28 cellular contexts compared by ENCODE assay signal in the genomic region with DNA sequence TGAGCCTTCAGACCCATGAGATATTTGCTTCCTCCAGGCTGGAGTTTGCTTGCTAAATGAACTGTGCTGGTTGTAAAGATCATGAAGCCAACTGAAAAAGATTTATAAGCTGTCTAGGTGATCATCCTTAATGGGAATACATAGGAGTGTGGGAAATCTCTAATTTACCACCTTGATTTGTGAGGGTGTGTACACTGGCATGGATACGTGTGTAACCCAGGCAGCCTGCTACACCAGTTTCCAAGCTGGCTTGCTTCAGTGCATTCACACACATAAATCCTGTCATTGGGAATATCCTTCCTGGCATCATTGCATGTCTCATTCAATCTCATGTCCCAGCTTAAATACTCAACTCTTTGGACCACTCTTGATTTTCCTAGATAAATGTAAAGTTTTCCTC. TPM values are rescaled to one million over a fixed set of nuclear protein-coding genes. Genes with fewer than 3 reads are reported as not detected.
A peak's percentile ranks its signal among the peaks of the same experiment; 100 is the strongest.
DNase-seq lines count a peak whose midpoint lies in the region; ATAC-seq, FAIRE-seq and TF ChIP-seq lines count a peak whose summit lies in the region.
"Had no signal": no experiment of that assay in that cellular context is flagged by ENCODE, and none has a peak within 500 bp of the region (broad histone marks: within the 10 kb centered on the region; RNA-seq: fewer than 3 reads in every experiment).

No MANE protein-coding gene starts in this region.

- no peak overlapping the region for H3K4me3 ChIP-seq in mammary epithelial cell (replicated peaks in 1 of 3; ENCODE audit: insufficient read depth in 1 of 3, low read depth in 2 of 3, low read length in 3 of 3)
- no peak overlapping the region for H3K4me3 ChIP-seq in breast epithelium
- no peak overlapping the region for H3K4me3 ChIP-seq in endothelial cell of umbilical vein (replicated peaks in 1 of 3; ENCODE audit: insufficient read depth in 1 of 3, low read depth in 1 of 3, low read length in 3 of 3)
- no peak overlapping the region for H3K4me3 ChIP-seq in mucosa of descending colon
- no peak overlapping the region for H3K4me3 ChIP-seq in right atrium auricular region
- H3K4me3 ChIP-seq: HAP-1, hepatocyte, upper lobe of left lung had no signal

- in situ Hi-C loops in mammary epithelial cell (cut with MboI; ENCODE audit: low sequenced_read_pairs in 2 of 2), result no loop called here
- in situ Hi-C loops in KBM-7 (cut with MboI; ENCODE audit: low pct_unique_long_range_greater_than_20kb, low sequenced_read_pairs), result no loop called here

- H3K9ac ChIP-seq in mammary epithelial cell (ENCODE audit: insufficient read depth, low read length) (no peak overlapping the region), endothelial cell of umbilical vein (replicated peaks; ENCODE audit: extremely low read depth, insufficient read depth, low read length) (no peak overlapping the region)

- H3K4me2 ChIP-seq in mammary epithelial cell (ENCODE audit: insufficient read depth, low read depth, low read length) (no peak overlapping the region), endothelial cell of umbilical vein (ENCODE audit: insufficient read depth, low read length) (no peak overlapping the region)
- H3K4me2 ChIP-seq: hepatocyte had no signal

- H3K9me1 ChIP-seq in endothelial cell of umbilical vein (replicated peaks; ENCODE audit: control insufficient read depth, extremely low read depth, insufficient read depth, low read length), result no peaks in the 10 kb centered on the region

- H3K27ac ChIP-seq in mammary epithelial cell (ENCODE audit: insufficient read depth, low read depth, low read length) (no peak overlapping the region), breast epithelium (no peak overlapping the region), endothelial cell of umbilical vein (ENCODE audit: insufficient read depth, low read depth, low read length) (peak overlapping the region; percentile 79), right atrium auricular region (no peak overlapping the region)
- H3K27ac ChIP-seq: upper lobe of left lung, WERI-Rb-1 had no signal

- DNase-seq in mammary epithelial cell (peak; percentile 15), breast epithelium (ENCODE audit: low spot score in 2 of 2) (no peak), endothelial cell of umbilical vein (ENCODE audit: low read depth, low spot score) (no peak), mucosa of descending colon (no peak), cerebellar cortex (ENCODE audit: low spot score) (no peak), KBM-7 (no peak), right atrium auricular region (ENCODE audit: low spot score) (no peak)
- DNase-seq in stimulated activated CD8-positive, alpha-beta memory T cell treated with anti-CD3 and anti-CD28 coated beads, Interleukin-4, amount 100 ng/mL, for 48 hours, result no peak
- DNase-seq: activated CD4-positive, alpha-beta T cell treated with anti-CD3 and anti-CD28 coated beads for 4 hours; activated CD8-positive, alpha-beta memory T cell treated with anti-CD3 and anti-CD28 coated beads for 24 hours; activated T-cell treated with anti-CD3 and anti-CD28 coated beads for 4 hours; AML-193; amniotic stem cell; DMS153; left cardiac atrium; NCI-H1436; NCI-H2081; NCI-H69; occipital lobe; SHP77; SW 1271; T-helper 9 cell; upper lobe of left lung; WERI-Rb-1 had no signal

- H3K4me1 ChIP-seq in mammary epithelial cell (ENCODE audit: insufficient read depth, low read length) (peaks cover 48% of the 10 kb centered on the region), breast epithelium (no peaks in the 10 kb centered on the region), endothelial cell of umbilical vein (ENCODE audit: control insufficient read depth, extremely low read depth, insufficient read depth, low read length) (peaks cover 26% of the 10 kb centered on the region), mucosa of descending colon (ENCODE audit: low read depth) (no peaks in the 10 kb centered on the region), right atrium auricular region (no peaks in the 10 kb centered on the region)

- no peaks in the 10 kb centered on the region for H3K79me2 ChIP-seq in mammary epithelial cell (ENCODE audit: insufficient read depth, low read length)
- no peaks in the 10 kb centered on the region for H3K79me2 ChIP-seq in endothelial cell of umbilical vein (ENCODE audit: control insufficient read depth, insufficient read depth, low read length)
- H3K79me2 ChIP-seq: hepatocyte had no signal

- POLR2A ChIA-PET in endothelial cell of umbilical vein (lab: Charles Lee), result no interaction called here

- 100% methylated on average over 1 of the region's 1 CpG for WGBS in mammary epithelial cell (ENCODE audit: low coverage, missing lambda C conversion rate)

- no TSS peak for BruUV-seq in mammary epithelial cell (replicated peaks; lab: Mats Ljungman, UMichigan)
- BruUV-seq in endothelial cell of umbilical vein (replicated peaks; lab: Mats Ljungman, UMichigan), result no TSS peak

- no peaks in the 10 kb centered on the region for H3K9me3 ChIP-seq in mammary epithelial cell (replicated peaks; ENCODE audit: insufficient read depth, low read length)
- no peaks in the 10 kb centered on the region for H3K9me3 ChIP-seq in breast epithelium
- H3K9me3 ChIP-seq in endothelial cell of umbilical vein (replicated peaks; ENCODE audit: control insufficient read depth, insufficient read depth, low read length), result no peaks in the 10 kb centered on the region
- H3K9me3 ChIP-seq in mucosa of descending colon, result no peaks in the 10 kb centered on the region
- H3K9me3 ChIP-seq in right atrium auricular region, result no peaks in the 10 kb centered on the region
- H3K9me3 ChIP-seq: HAP-1, upper lobe of left lung had no signal

- ATAC-seq in mucosa of descending colon, result peak; percentile 36
- ATAC-seq: stimulated activated memory B cell treated with anti-CD40 and anti-IgM and Interleukin-4, amounts not matched to agents 10 μg/mL and 1 μg/mL and 100 μg/mL, for 72 hours had no signal

- CTCF ChIA-PET in mammary epithelial cell (lab: Charles Lee; ENCODE audit: low non-redundant PET), result no interaction called here
- CTCF ChIA-PET in endothelial cell of umbilical vein (lab: Charles Lee), result interaction anchor here (1.0 to 3.2 kb wide), 4 partner anchors 35 to 161 kb away, joined by 3 to 12 read pairs (median 6); no protein-coding TSS in a partner anchor

- TF ChIP-seq POLR2A in breast epithelium (IDR thresholded peaks at IDR 0.05) (no peak), endothelial cell of umbilical vein (IDR thresholded peaks at IDR 0.05; ENCODE audit: low read depth, low read length) (no peak)

- H3K27me3 ChIP-seq in mammary epithelial cell (ENCODE audit: insufficient read depth, low read length) (no peaks in the 10 kb centered on the region), breast epithelium (no peaks in the 10 kb centered on the region), endothelial cell of umbilical vein (ENCODE audit: control insufficient read depth in 2 of 2, insufficient read depth in 2 of 2, low read length in 2 of 2) (no peaks in the 10 kb centered on the region), right atrium auricular region (no peaks in the 10 kb centered on the region)
- H3K27me3 ChIP-seq: hepatocyte, upper lobe of left lung had no signal

- H3K36me3 ChIP-seq in mammary epithelial cell (ENCODE audit: insufficient read depth, low read length), result no peaks in the 10 kb centered on the region
- H3K36me3 ChIP-seq in breast epithelium, result no peaks in the 10 kb centered on the region
- H3K36me3 ChIP-seq in endothelial cell of umbilical vein (ENCODE audit: control insufficient read depth in 2 of 2, extremely low read depth in 1 of 2, insufficient read depth in 2 of 2, low read length in 2 of 2), result no peaks in the 10 kb centered on the region
- H3K36me3 ChIP-seq in mucosa of descending colon (ENCODE audit: low read depth), result no peaks in the 10 kb centered on the region
- no peaks in the 10 kb centered on the region for H3K36me3 ChIP-seq in right atrium auricular region
- H3K36me3 ChIP-seq: HAP-1, upper lobe of left lung, WERI-Rb-1 had no signal

- dilution Hi-C loops in mammary epithelial cell (cut with HindIII; ENCODE audit: low sequenced_read_pairs), result no loop called here
- dilution Hi-C loops in endothelial cell of umbilical vein (cut with MboI; ENCODE audit: extremely low pct_ligation_motif_present, low sequenced_read_pairs), result no loop called here

- FAIRE-seq in endothelial cell of umbilical vein (lab: Jason Lieb, UNC), result no peak
- FAIRE-seq: GM12891 had no signal

- no peak for TF ChIP-seq CTCF in mammary epithelial cell (conservative IDR thresholded peaks at IDR 0.05 in 1 of 2, IDR thresholded peaks at IDR 0.05 in 1 of 2; ENCODE audit: extremely low read depth in 1 of 2, insufficient read depth in 1 of 2, low read depth in 1 of 2, low read length in 2 of 2)
- no peak for TF ChIP-seq CTCF in breast epithelium (IDR thresholded peaks at IDR 0.05)
- no peak for TF ChIP-seq CTCF in endothelial cell of umbilical vein (IDR thresholded peaks at IDR 0.05; ENCODE audit: extremely low read depth in 1 of 2, insufficient read depth in 1 of 2, low read depth in 1 of 2, low read length in 2 of 2)
- no peak for TF ChIP-seq CTCF in mucosa of descending colon (IDR thresholded peaks at IDR 0.05)
- no peak for TF ChIP-seq CTCF in right atrium auricular region (IDR thresholded peaks at IDR 0.05)

- H4K20me1 ChIP-seq in mammary epithelial cell (ENCODE audit: insufficient read depth, low read length), result no peaks in the 10 kb centered on the region
- H4K20me1 ChIP-seq in endothelial cell of umbilical vein (replicated peaks; ENCODE audit: control insufficient read depth, extremely low read depth, insufficient read depth, low read length), result no peaks in the 10 kb centered on the region

- peak overlapping the region; percentile 9 for H2AFZ ChIP-seq in mammary epithelial cell (ENCODE audit: low read depth, low read length)
- H2AFZ ChIP-seq in endothelial cell of umbilical vein (ENCODE audit: low read depth, low read length), result peak overlapping the region; percentile 49
- H2AFZ ChIP-seq: hepatocyte had no signal

- intact Hi-C loops in mammary epithelial cell (cut with micrococcal nuclease) (no loop called here), breast epithelium (cut with DNase I; ENCODE audit: low total_unique reads) (no loop called here), endothelial cell of umbilical vein (cut with micrococcal nuclease) (loop anchor here (10.0 kb wide), 2 partner anchors 284 to 604 kb away; partner anchors contain the start of gene DEPDC1), mucosa of descending colon (cut with DNase I, micrococcal nuclease) (no loop called here)

RNA-seq across cellular contexts. Expression of gene GNG12, which starts 57.6 kb away (rescaled TPM):
- 100 to 1,000 TPM; 130 to 183 TPM for total RNA-seq in mammary epithelial cell
- 83.7 TPM for polyA plus RNA-seq in mammary epithelial cell
- 154 TPM for polyA minus RNA-seq in mammary epithelial cell
- total RNA-seq in breast epithelium, result 100 to 1,000 TPM in 1 of 3 donors, 10 to 100 TPM in 2; 82.1 to 100 (median 87.5) TPM
- 145 and 152 TPM in 2 replicates for total RNA-seq in endothelial cell of umbilical vein
- polyA plus RNA-seq in endothelial cell of umbilical vein, result 90.3 and 107 TPM in 2 replicates
- 109 and 110 TPM in 2 replicates for polyA plus RNA-seq in endothelial cell of umbilical vein (2011; cell fraction: cytosol; rRNA removed)
- 70.6 and 93.2 TPM in 2 replicates for polyA plus RNA-seq in endothelial cell of umbilical vein (2011; cell fraction: nucleus; rRNA removed)
- 77.5 and 122 TPM in 2 replicates for polyA plus RNA-seq in endothelial cell of umbilical vein (2012)
- 167 and 171 TPM in 2 replicates for polyA minus RNA-seq in endothelial cell of umbilical vein
- polyA minus RNA-seq in endothelial cell of umbilical vein (2011; cell fraction: cytosol; rRNA and poly(A)+ RNA removed), result 21.4 TPM
- polyA minus RNA-seq in endothelial cell of umbilical vein (2011; cell fraction: nucleus; rRNA and poly(A)+ RNA removed), result 126 and 167 TPM in 2 replicates
- 100 to 1,000 TPM in 2 of 3 donors, 10 to 100 TPM in 1; 85.0 to 191 (median 158) TPM for total RNA-seq in mucosa of descending colon
- total RNA-seq in right atrium auricular region, result 10 to 100 TPM; 29.1 to 45.4 TPM
